Comparison of ENCODE assay signal across 8 cellular contexts in the genomic region with DNA sequence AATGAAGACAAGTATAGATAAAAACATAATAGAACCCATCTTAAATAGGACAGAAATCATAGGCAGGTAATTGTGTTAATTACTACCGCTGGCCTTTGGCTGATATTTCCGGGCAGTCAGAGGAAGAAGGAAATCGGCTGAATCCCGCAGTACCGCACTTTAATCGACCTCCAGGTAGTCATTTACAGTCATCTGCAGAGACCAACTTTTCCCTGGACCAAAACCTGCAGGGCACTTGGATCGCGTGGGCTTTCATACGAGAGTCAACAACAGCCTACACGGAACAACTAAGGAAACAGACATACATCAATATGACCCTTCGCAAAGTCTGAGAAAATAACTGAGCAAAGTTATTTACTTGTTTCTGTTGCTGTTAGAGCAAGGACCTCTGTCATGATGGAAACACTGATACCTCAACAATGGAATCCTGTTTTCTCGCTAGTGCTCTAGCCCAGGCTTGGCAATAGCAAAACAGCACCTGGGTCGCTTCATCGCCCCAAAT. TPM values are rescaled to one million over a fixed set of nuclear protein-coding genes. Genes with fewer than 3 reads are reported as not detected.
DNase-seq lines count a peak whose midpoint lies in the region; ATAC-seq and TF ChIP-seq lines count a peak whose summit lies in the region.

No MANE protein-coding gene starts in this region.

- H3K23ac ChIP-seq in IMR-90 (ENCODE audit: low read depth, low read length) = peak overlapping the region; percentile 81

- no peak for TF ChIP-seq POLR2A in IMR-90 (IDR thresholded peaks at IDR 0.05; ENCODE audit: low read depth, low read length)

- peak overlapping the region; percentile 11 to 77; a peak in 2 of 4 replicates for H4K8ac ChIP-seq in IMR-90 (ENCODE audit: low read depth in 2 of 2, low read length in 2 of 2)

- CTCF ChIA-PET in IMR-90 (lab: Yijun Ruan, JAX) = no interaction called here

- H3K36me3 Mint-ChIP-seq in activated naive CD8-positive, alpha-beta T cell treated with anti-CD3 and anti-CD28 coated beads, Interleukin-2, amount 10 ng/mL, durations not matched to agents 7 days and 5 days = peaks cover 14% of the 10 kb centered on the region

- peaks cover 34% of the 10 kb centered on the region for H3K4me1 Mint-ChIP-seq in activated naive CD8-positive, alpha-beta T cell treated with anti-CD3 and anti-CD28 coated beads, Interleukin-2, amount 10 ng/mL, durations not matched to agents 7 days and 5 days
- peaks cover 43% of the 10 kb centered on the region for H3K4me1 Mint-ChIP-seq in stimulated activated naive CD8-positive, alpha-beta T cell treated with anti-CD3 and anti-CD28 coated beads, Interleukin-15, amount 100 ng/mL, for 72 hours

- H2AFZ ChIP-seq in IMR-90 (replicated peaks; ENCODE audit: low read length, poor library complexity) = peak overlapping the region; percentile 98

- no peaks in the 10 kb centered on the region; the same call in 1 of the 2 replicates for H3K4me1 ChIP-seq in IMR-90 (ENCODE audit: control insufficient read depth, insufficient read depth, low read length)

- peaks cover 8 to 32% of the 10 kb centered on the region in 2 experiments; a peak in 2 of 4 replicates for H3K79me1 ChIP-seq in IMR-90 (ENCODE audit: low read depth in 1 of 2, low read length in 2 of 2)

- dilution Hi-C loops in IMR-90 (cut with HindIII; ENCODE audit: low sequenced_read_pairs, unreplicated experiment) = no loop called here

- peak overlapping the region; percentile 67 for H3K4ac ChIP-seq in IMR-90 (ENCODE audit: low read depth, low read length)

- H3K36me3 ChIP-seq in IMR-90 (ENCODE audit: control insufficient read depth, insufficient read depth, low read length) = peaks cover 3% of the 10 kb centered on the region; the same call in 1 of the 2 replicates

- H2BK120ac ChIP-seq in IMR-90 (ENCODE audit: low read depth, low read length) = peak overlapping the region; percentile 35; the same call in 1 of the 2 replicates

- H2AK5ac ChIP-seq in IMR-90 (ENCODE audit: low read depth, low read length) = 0 out of 2 replicates have a peak overlapping the region, but pooled peaks have one; percentile 32

- no peaks in the 10 kb centered on the region for H3K27me3 Mint-ChIP-seq in activated naive CD8-positive, alpha-beta T cell treated with anti-CD3 and anti-CD28 coated beads, Interleukin-2, amount 10 ng/mL, durations not matched to agents 7 days and 5 days
- no peaks in the 10 kb centered on the region for H3K27me3 Mint-ChIP-seq in stimulated activated naive CD8-positive, alpha-beta T cell treated with anti-CD3 and anti-CD28 coated beads, Interleukin-15, amount 100 ng/mL, for 72 hours

- H3K14ac ChIP-seq in IMR-90 (replicated peaks; ENCODE audit: low read depth, low read length) = peak overlapping the region; percentile 76

- ATAC-seq in IMR-90 (ENCODE audit: low read depth) = no peak
- ATAC-seq in activated naive CD8-positive, alpha-beta T cell treated with anti-CD3 and anti-CD28 coated beads, Interleukin-2, amount 10 ng/mL, durations not matched to agents 7 days and 5 days (ENCODE audit: low read depth) = no peak
- ATAC-seq in stimulated activated naive CD8-positive, alpha-beta T cell treated with anti-CD3 and anti-CD28 coated beads, Interleukin-15, amount 100 ng/mL, for 72 hours = no peak
- ATAC-seq in HG03139 (IDR thresholded peaks at IDR 0.05; ENCODE audit: unreplicated experiment) = no peak
- no peak for ATAC-seq in GM18519 (IDR thresholded peaks at IDR 0.05; ENCODE audit: low FRiP score, unreplicated experiment)

- TF ChIP-seq CTCF in IMR-90 (conservative IDR thresholded peaks at IDR 0.05; ENCODE audit: low read depth, low read length) = no peak

- peak overlapping the region; percentile 54 for H3K56ac ChIP-seq in IMR-90 (ENCODE audit: extremely low read depth, insufficient read depth, low read length)

- H2BK20ac ChIP-seq in IMR-90 (ENCODE audit: low read depth, low read length) = no peak overlapping the region; the same call in 1 of the 2 replicates

- peak overlapping the region; percentile 94 for H3K4me2 ChIP-seq in IMR-90 (ENCODE audit: low read depth, low read length)

- H4K91ac ChIP-seq in IMR-90 (ENCODE audit: insufficient read depth, low read depth, low read length) = peak overlapping the region; percentile 7; the same call in 1 of the 2 replicates

- DNase-seq in ELR (ENCODE audit: low read depth) (peak; percentile 24), IMR-90 (no peak), inferior parietal cortex (ENCODE audit: extremely low spot score) (peak; percentile 75), SW 1271 (lab: John Stamatoyannopoulos, UW) (no peak)
- no peak for DNase-seq in activated naive CD8-positive, alpha-beta T cell treated with anti-CD3 and anti-CD28 coated beads, Interleukin-2, amount 10 ng/mL, durations not matched to agents 7 days and 5 days
- no peak for DNase-seq in stimulated activated naive CD8-positive, alpha-beta T cell treated with anti-CD3 and anti-CD28 coated beads, Interleukin-15, amount 100 ng/mL, for 72 hours

- intact Hi-C loops in IMR-90 (cut with micrococcal nuclease) = loop anchor here (2.0 to 10.0 kb wide), 4 partner anchors 54 to 1109 kb away; a partner anchor contains a TSS

- H3K18ac ChIP-seq in IMR-90 (ENCODE audit: low read depth, low read length) = peak overlapping the region; percentile 5; the same call in 1 of the 2 replicates

- H2BK5ac ChIP-seq in IMR-90 (ENCODE audit: low read depth, low read length, poor library complexity, severe bottlenecking) = peak overlapping the region; percentile 51

- H3K9me3 Mint-ChIP-seq in activated naive CD8-positive, alpha-beta T cell treated with anti-CD3 and anti-CD28 coated beads, Interleukin-2, amount 10 ng/mL, durations not matched to agents 7 days and 5 days = no peaks in the 10 kb centered on the region
- no peaks in the 10 kb centered on the region for H3K9me3 Mint-ChIP-seq in stimulated activated naive CD8-positive, alpha-beta T cell treated with anti-CD3 and anti-CD28 coated beads, Interleukin-15, amount 100 ng/mL, for 72 hours

- no CpG with 5 or more reads among the region's 14 CpGs for WGBS in IMR-90 (ENCODE audit: extremely low coverage in 2 of 2, insufficient read length in 1 of 2), 2 experiments

- peak overlapping the region; percentile 97 for H3K4me3 Mint-ChIP-seq in activated naive CD8-positive, alpha-beta T cell treated with anti-CD3 and anti-CD28 coated beads, Interleukin-2, amount 10 ng/mL, durations not matched to agents 7 days and 5 days
- H3K4me3 Mint-ChIP-seq in stimulated activated naive CD8-positive, alpha-beta T cell treated with anti-CD3 and anti-CD28 coated beads, Interleukin-15, amount 100 ng/mL, for 72 hours = peak overlapping the region; percentile 96 to 97

- peak overlapping the region; percentile 4 for H4K5ac ChIP-seq in IMR-90 (ENCODE audit: low read depth, low read length)

- H3K4me3 ChIP-seq in IMR-90 (ENCODE audit: insufficient read depth, low read depth, low read length) = peak overlapping the region; percentile 66

- no peaks in the 10 kb centered on the region for H3K27me3 ChIP-seq in IMR-90 (ENCODE audit: control insufficient read depth, insufficient read depth, low read length)

- POLR2A ChIA-PET in IMR-90 (lab: Charles Lee; ENCODE audit: unreplicated experiment) = no interaction called here
- POLR2A ChIA-PET in activated naive CD8-positive, alpha-beta T cell treated with anti-CD3 and anti-CD28 coated beads, Interleukin-2, amount 10 ng/mL, durations not matched to agents 7 days and 5 days (lab: Charles Lee) = interaction anchor here (1.0 to 1.4 kb wide), 5 partner anchors 10 to 1381 kb away, joined by 3 to 7 read pairs (median 4); a partner anchor contains a TSS

- TF ChIP-seq RAD21 in IMR-90 (IDR thresholded peaks at IDR 0.05; ENCODE audit: low read length) = no peak

- no peaks in the 10 kb centered on the region for H3K9me1 ChIP-seq in IMR-90 (ENCODE audit: insufficient read depth, low read length)

- in situ Hi-C loops in IMR-90 (cut with MboI; ENCODE audit: low sequenced_read_pairs) = no loop called here

- H3K27ac ChIP-seq in IMR-90 (ENCODE audit: insufficient read depth, low read length) = peak overlapping the region; percentile 52

- peak overlapping the region; percentile 53 for H3K9ac ChIP-seq in IMR-90 (ENCODE audit: low read depth, low read length)

- no peaks in the 10 kb centered on the region for H3K9me3 ChIP-seq in IMR-90 (ENCODE audit: control insufficient read depth, insufficient read depth, low read length)

- H3K27ac Mint-ChIP-seq in activated naive CD8-positive, alpha-beta T cell treated with anti-CD3 and anti-CD28 coated beads, Interleukin-2, amount 10 ng/mL, durations not matched to agents 7 days and 5 days = peak overlapping the region; percentile 95
- peak overlapping the region; percentile 71 to 97 for H3K27ac Mint-ChIP-seq in stimulated activated naive CD8-positive, alpha-beta T cell treated with anti-CD3 and anti-CD28 coated beads, Interleukin-15, amount 100 ng/mL, for 72 hours

- H2BK15ac ChIP-seq in IMR-90 (ENCODE audit: low read depth, low read length) = no peak overlapping the region

- H4K20me1 ChIP-seq in IMR-90 (ENCODE audit: insufficient read depth, low read length) = peaks cover 3% of the 10 kb centered on the region; the same call in 1 of the 2 replicates

- BruUV-seq in IMR-90 (replicated peaks; lab: Mats Ljungman, UMichigan) = no TSS peak

- peak overlapping the region; percentile 91 for H2AK9ac ChIP-seq in IMR-90 (replicated peaks; ENCODE audit: low read depth, low read length, poor library complexity)

TF ChIP-seq in IMR-90, 13 proteins besides CTCF, POLR2A, EP300 and RAD21 (continues in another document):
- no peak for TF ChIP-seq BHLHE40 (IDR thresholded peaks at IDR 0.05; ENCODE audit: low read depth, low read length)
- no peak for TF ChIP-seq CEBPB (IDR thresholded peaks at IDR 0.05; ENCODE audit: low read depth, low read length)
- no peak for TF ChIP-seq SMC3 (IDR thresholded peaks at IDR 0.05; ENCODE audit: low read depth, low read length)

RNA-seq across cellular contexts. Expression of a gene that starts 0.7 kb away (rescaled TPM):
- 1.6 and 2.2 TPM in 2 replicates for total RNA-seq in IMR-90 (2012; rRNA removed)
- 0.85 and 1.7 TPM in 2 replicates for polyA plus RNA-seq in IMR-90 (2012; rRNA removed)
- 0.25 and 0.32 TPM in 2 replicates for polyA plus RNA-seq in IMR-90 (2012; cell fraction: cytosol; rRNA removed)
- polyA plus RNA-seq in IMR-90 (2012; cell fraction: nucleus; rRNA removed; ENCODE audit: low replicate concordance) = 0.10 and 1.2 TPM in 2 replicates
- 10 to 100 TPM; 10.4 to 13.4 TPM for total RNA-seq in activated naive CD8-positive, alpha-beta T cell treated with anti-CD3 and anti-CD28 coated beads, Interleukin-2, amount 10 ng/mL, durations not matched to agents 7 days and 5 days

RNA-seq across cellular contexts. Expression of a gene that starts 1.0 kb away (rescaled TPM):
- 56.3 and 72.2 TPM in 2 replicates for total RNA-seq in IMR-90 (2012; rRNA removed)
- 19.6 and 22.0 TPM in 2 replicates for polyA plus RNA-seq in IMR-90 (2012; rRNA removed)
- 9.6 and 13.4 TPM in 2 replicates for polyA plus RNA-seq in IMR-90 (2012; cell fraction: cytosol; rRNA removed)
- 4.0 and 6.7 TPM in 2 replicates for polyA plus RNA-seq in IMR-90 (2012; cell fraction: nucleus; rRNA removed; ENCODE audit: low replicate concordance)
- total RNA-seq in activated naive CD8-positive, alpha-beta T cell treated with anti-CD3 and anti-CD28 coated beads, Interleukin-2, amount 10 ng/mL, durations not matched to agents 7 days and 5 days = 10 to 100 TPM; 29.8 to 33.9 TPM

RNA-seq across cellular contexts. Expression of a gene that starts 54.4 kb away (rescaled TPM):
- 18.8 and 30.3 TPM in 2 replicates for total RNA-seq in IMR-90 (2012; rRNA removed)
- 6.3 and 9.4 TPM in 2 replicates for polyA plus RNA-seq in IMR-90 (2012; rRNA removed)
- 0.91 and 2.4 TPM in 2 replicates for polyA plus RNA-seq in IMR-90 (2012; cell fraction: cytosol; rRNA removed)
- 4.5 and 5.1 TPM in 2 replicates for polyA plus RNA-seq in IMR-90 (2012; cell fraction: nucleus; rRNA removed; ENCODE audit: low replicate concordance)
- total RNA-seq in activated naive CD8-positive, alpha-beta T cell treated with anti-CD3 and anti-CD28 coated beads, Interleukin-2, amount 10 ng/mL, durations not matched to agents 7 days and 5 days = 10 to 100 TPM; 15.4 to 17.3 TPM

Comparison
In these comparisons a context has a peak if more than half of its experiments do, and no peak if none do; other contexts are left out.
1. DNase-seq: peak in ELR (single experiment) and inferior parietal cortex (single experiment); none in IMR-90 (single experiment), activated naive CD8-positive, alpha-beta T cell treated with anti-CD3 and anti-CD28 coated beads, Interleukin-2, amount 10 ng/mL, durations not matched to agents 7 days and 5 days (single experiment), stimulated activated naive CD8-positive, alpha-beta T cell treated with anti-CD3 and anti-CD28 coated beads, Interleukin-15, amount 100 ng/mL, for 72 hours (0 of 2) and SW 1271 (0 of 2).